Comparison of ENCODE assay signal across 14 cellular contexts in genomic region chr5:96986450-96986849, GRCh38.
"Had no signal": no experiment of that assay in that cellular context is flagged by ENCODE, and none has a peak within 500 bp of the region (broad histone marks: within the 10 kb centered on the region; RNA-seq: fewer than 3 reads in every experiment).

No MANE protein-coding gene starts in this region.

- H3K4me3 Mint-ChIP-seq: activated CD4-positive, alpha-beta T cell treated with anti-CD3 and anti-CD28 coated beads, Interleukin-2, amount 10 ng/mL, durations not matched to agents 7 days and 5 days; brain had no signal

- H3K9me3 Mint-ChIP-seq: activated CD4-positive, alpha-beta T cell treated with anti-CD3 and anti-CD28 coated beads, Interleukin-2, amount 10 ng/mL, durations not matched to agents 7 days and 5 days had no signal

- H3K9ac ChIP-seq: parathyroid adenoma had no signal

- H3K27me3 Mint-ChIP-seq: activated CD4-positive, alpha-beta T cell treated with anti-CD3 and anti-CD28 coated beads, Interleukin-2, amount 10 ng/mL, durations not matched to agents 7 days and 5 days; brain had no signal

- H3K4me1 ChIP-seq: thyroid gland, uterus had no signal

- H3K27me3 ChIP-seq: heart left ventricle, thyroid gland, uterus had no signal

- H3K36me3 ChIP-seq: uterus had no signal

- H3K9me3 ChIP-seq: heart left ventricle, left ventricle myocardium inferior, thyroid gland, uterus had no signal

- ATAC-seq: heart left ventricle had no signal

- H3K4me3 ChIP-seq: heart left ventricle, left ventricle myocardium inferior, thyroid gland, uterus had no signal

- H3K27ac ChIP-seq: heart left ventricle, left ventricle myocardium inferior, parathyroid adenoma, thyroid gland, uterus had no signal

- H3K27ac Mint-ChIP-seq: activated CD4-positive, alpha-beta T cell treated with anti-CD3 and anti-CD28 coated beads, Interleukin-2, amount 10 ng/mL, durations not matched to agents 7 days and 5 days; brain had no signal

- H2AFZ ChIP-seq: parathyroid adenoma had no signal

- DNase-seq: activated CD4-positive, alpha-beta T cell treated with anti-CD3 and anti-CD28 coated beads, Interleukin-2, amount 10 ng/mL, durations not matched to agents 7 days and 5 days; activated naive CD4-positive, alpha-beta T cell treated with Interleukin-2 at 50 U/mL for 16 hours; amygdala; effector memory CD4-positive, alpha-beta T cell; heart left ventricle; islet precursor cell; left ventricle myocardium inferior; mesendoderm; stimulated activated CD4-positive, alpha-beta T cell treated with anti-CD3 and anti-CD28 coated beads, Interleukin-15, amount 100 ng/mL, for 24 hours; stimulated activated CD4-positive, alpha-beta T cell treated with anti-CD3 and anti-CD28 coated beads, Interleukin-4, amount 100 ng/mL, for 24 hours; thyroid gland; uterus had no signal
